8 cellular contexts compared by ENCODE assay signal in the genomic region with DNA sequence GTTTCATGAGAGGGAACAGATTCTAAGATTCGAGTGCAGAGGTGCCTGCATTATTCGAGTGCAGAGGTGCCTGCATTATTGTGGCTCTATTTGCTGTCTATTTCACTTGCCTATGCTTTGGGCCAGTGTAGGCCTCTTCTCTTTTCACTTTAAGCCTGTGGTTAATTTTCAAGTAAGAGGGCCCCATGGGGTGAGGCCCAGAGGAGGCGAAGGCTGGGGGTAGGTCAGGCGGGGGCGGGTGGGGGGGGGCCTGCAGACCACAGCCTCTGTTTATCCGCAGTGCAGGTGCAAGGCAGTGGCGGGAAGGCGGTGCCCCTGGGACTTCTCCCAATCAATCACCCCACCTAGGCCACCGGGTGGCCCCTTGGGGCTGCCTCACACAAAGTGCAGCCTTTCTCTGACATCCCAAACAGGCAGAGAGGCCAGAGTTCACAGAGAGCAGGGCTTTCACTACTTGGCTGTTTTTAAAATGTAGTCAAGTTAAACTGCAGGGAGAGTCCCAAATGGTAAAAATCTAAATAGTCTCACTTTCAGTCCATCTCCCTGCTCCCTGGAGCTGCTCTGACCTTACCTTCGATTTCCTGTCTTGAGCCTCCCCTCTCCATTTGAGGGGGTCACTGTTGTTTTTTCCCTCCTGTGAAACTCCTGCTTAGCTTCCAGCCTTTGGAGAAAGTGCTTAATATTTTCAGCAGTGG.
DNase-seq lines count a peak whose midpoint lies in the region; ATAC-seq, FAIRE-seq and TF ChIP-seq lines count a peak whose summit lies in the region.

No MANE protein-coding gene starts in this region.

- no peaks in the 10 kb centered on the region for H3K79me2 ChIP-seq in astrocyte (ENCODE audit: insufficient read depth, low read length)

- peak; percentile 78 for ATAC-seq in GM18520 (IDR thresholded peaks at IDR 0.05; ENCODE audit: unreplicated experiment)
- ATAC-seq in GM21723 (IDR thresholded peaks at IDR 0.05; ENCODE audit: unreplicated experiment), result peak; percentile 92
- ATAC-seq in stimulated activated naive CD8-positive, alpha-beta T cell treated with anti-CD3 and anti-CD28 coated beads, Interleukin-15, Interleukin-2, amounts not matched to agents 100 U/mL and 50 U/mL, for 24 hours, result peak; percentile 90
- ATAC-seq in psoas muscle, result no peak

- intact Hi-C loops in psoas muscle (cut with DNase I), result no loop called here
- intact Hi-C loops in cardiac septum (cut with DNase I), result no loop called here

- H4K20me1 ChIP-seq in astrocyte (ENCODE audit: insufficient read depth, low read length), result no peaks in the 10 kb centered on the region

- peak; percentile 58 for DNase-seq in KG1 (lab: John Stamatoyannopoulos, UW)
- no peak for DNase-seq in astrocyte (ENCODE audit: low read depth)
- DNase-seq in stimulated activated naive CD8-positive, alpha-beta T cell treated with anti-CD3 and anti-CD28 coated beads, Interleukin-15, Interleukin-2, amounts not matched to agents 100 U/mL and 50 U/mL, for 24 hours, result peak; percentile 65
- DNase-seq in psoas muscle, result no peak
- no peak for DNase-seq in cardiac septum (ENCODE audit: low spot score)
- no peak for DNase-seq in foreskin melanocyte

- peak overlapping the region; percentile 3 for H3K9ac ChIP-seq in astrocyte (ENCODE audit: low read length)

- no peak overlapping the region for H3K27ac ChIP-seq in astrocyte (ENCODE audit: low read depth, low read length)
- no peak overlapping the region for H3K27ac ChIP-seq in psoas muscle

- no peak overlapping the region for H3K4me2 ChIP-seq in astrocyte (ENCODE audit: low read length)

- H3K9me3 ChIP-seq in astrocyte (ENCODE audit: insufficient read depth, low read depth, low read length) (no peaks in the 10 kb centered on the region), psoas muscle (no peaks in the 10 kb centered on the region)

- H3K36me3 ChIP-seq in astrocyte (ENCODE audit: insufficient read depth, low read length), result no peaks in the 10 kb centered on the region
- H3K36me3 ChIP-seq in psoas muscle (ENCODE audit: insufficient read depth in 1 of 2, low read depth in 1 of 2), result no peaks in the 10 kb centered on the region

- no peak overlapping the region for H3K4me3 Mint-ChIP-seq in astrocyte (ENCODE audit: unreplicated experiment)

- peaks cover 31% of the 10 kb centered on the region for H3K4me1 ChIP-seq in astrocyte (ENCODE audit: insufficient read depth, low read length)
- peaks cover 10% of the 10 kb centered on the region for H3K4me1 ChIP-seq in psoas muscle

- H2AFZ ChIP-seq in astrocyte (ENCODE audit: low read depth, low read length), result peak overlapping the region; percentile 4

- TF ChIP-seq CTCF in astrocyte (IDR thresholded peaks at IDR 0.05; ENCODE audit: insufficient read depth, low read depth, low read length) (no peak), psoas muscle (IDR thresholded peaks at IDR 0.05) (no peak)

- no peak for FAIRE-seq in astrocyte (lab: Jason Lieb, UNC)

- H3K4me1 Mint-ChIP-seq in astrocyte (ENCODE audit: low read depth, unreplicated experiment), result peaks cover 40% of the 10 kb centered on the region

- no peaks in the 10 kb centered on the region for H3K9me3 Mint-ChIP-seq in astrocyte (ENCODE audit: unreplicated experiment)

- H3K27me3 ChIP-seq in astrocyte (ENCODE audit: insufficient read depth, low read length), result no peaks in the 10 kb centered on the region
- no peaks in the 10 kb centered on the region for H3K27me3 ChIP-seq in psoas muscle (ENCODE audit: insufficient read depth in 3 of 3, low read length in 2 of 3)

- WGBS in psoas muscle, 3 donors, result 56 to 68% (median 57%) methylated on average over 8 to 10 of the region's 10 CpGs

- H3K4me3 ChIP-seq in astrocyte (ENCODE audit: insufficient read depth, low read depth, low read length), result no peak overlapping the region
- no peak overlapping the region for H3K4me3 ChIP-seq in psoas muscle

- H3K27me3 Mint-ChIP-seq in astrocyte (ENCODE audit: low read depth, unreplicated experiment), result peaks cover 17% of the 10 kb centered on the region

- H3K27ac Mint-ChIP-seq in astrocyte (ENCODE audit: unreplicated experiment), result peak overlapping the region; percentile 59

- no peaks in the 10 kb centered on the region for H3K36me3 Mint-ChIP-seq in astrocyte (ENCODE audit: low read depth, unreplicated experiment)

Comparison
In these comparisons a context has a peak if more than half of its experiments do, and no peak if none do; other contexts are left out.
1. ATAC-seq: peak in GM18520 (single experiment), GM21723 (single experiment) and stimulated activated naive CD8-positive, alpha-beta T cell treated with anti-CD3 and anti-CD28 coated beads, Interleukin-15, Interleukin-2, amounts not matched to agents 100 U/mL and 50 U/mL, for 24 hours (single experiment); none in psoas muscle (0 of 4).
2. DNase-seq: peak in KG1 (single experiment) and stimulated activated naive CD8-positive, alpha-beta T cell treated with anti-CD3 and anti-CD28 coated beads, Interleukin-15, Interleukin-2, amounts not matched to agents 100 U/mL and 50 U/mL, for 24 hours (single experiment); none in astrocyte (single experiment), psoas muscle (0 of 2), cardiac septum (single experiment) and foreskin melanocyte (single experiment).